ENCODE assay signal across 20 cellular contexts in genomic region chr11:126468102-126468521, GRCh38.
DNase-seq lines count a peak whose midpoint lies in the region; ATAC-seq and TF ChIP-seq lines count a peak whose summit lies in the region.
"Had no signal": no experiment of that assay in that cellular context is flagged by ENCODE, and none has a peak within 500 bp of the region (broad histone marks: within the 10 kb centered on the region; RNA-seq: fewer than 3 reads in every experiment).

No MANE protein-coding gene starts in this region.

- WGBS in heart right ventricle, 2 donors, result 51 to 68% methylated on average over 7 of the region's 7 CpGs

- CTCF ChIA-PET in OCI-LY7 (lab: Charles Lee; ENCODE audit: unreplicated experiment), result interaction anchor here (4.2 kb wide), 1 partner anchor 12 kb away, joined by 32 read pairs; no protein-coding TSS in a partner anchor

- no peaks in the 10 kb centered on the region for H3K9me2 ChIP-seq in OCI-LY7 (ENCODE audit: insufficient read depth, low read length)

- TF ChIP-seq CTCF in OCI-LY7 (conservative IDR thresholded peaks at IDR 0.05; ENCODE audit: low read length), result no peak
- TF ChIP-seq CTCF in heart right ventricle (IDR thresholded peaks at IDR 0.05), result no peak

- H4K20me1 ChIP-seq in OCI-LY7 (ENCODE audit: insufficient read depth, low read length), result no peaks in the 10 kb centered on the region

- H3K4me2 ChIP-seq in OCI-LY7 (ENCODE audit: low read length), result peak overlapping the region; percentile 74

- ATAC-seq in heart right ventricle (peak in 6 of 8 donors; percentile 11 to 57 (median 34)), HG03521 (IDR thresholded peaks at IDR 0.05; ENCODE audit: unreplicated experiment) (no peak)

- H3K4me3 ChIP-seq in OCI-LY7 (ENCODE audit: low read depth, low read length, poor library complexity, severe bottlenecking), result no peak overlapping the region
- no peak overlapping the region for H3K4me3 ChIP-seq in heart right ventricle
- H3K4me3 ChIP-seq: pancreas had no signal

- H3K36me3 ChIP-seq in OCI-LY7 (ENCODE audit: insufficient read depth, low read length) (no peaks in the 10 kb centered on the region), heart right ventricle (no peaks in the 10 kb centered on the region)
- H3K36me3 ChIP-seq: brain microvascular endothelial cell, pancreas had no signal

- no peaks in the 10 kb centered on the region for H3K79me2 ChIP-seq in OCI-LY7 (ENCODE audit: insufficient read depth, low read depth, low read length)

- POLR2A ChIA-PET in OCI-LY7 (lab: Charles Lee), result interaction anchor here (0.6 to 5.4 kb wide), 8 partner anchors 12 to 580 kb away, joined by 3 to 48 read pairs (median 4); partner anchors contain the start of gene DCPS

- intact Hi-C loops in OCI-LY7 (cut with micrococcal nuclease; ENCODE audit: unreplicated experiment) (no loop called here), heart right ventricle (cut with DNase I) (no loop called here)

- no peak overlapping the region for H2AFZ ChIP-seq in OCI-LY7 (ENCODE audit: low read length)

- H3K9me3 ChIP-seq in OCI-LY7 (ENCODE audit: low read length) (no peaks in the 10 kb centered on the region; the same call in 1 of the 2 replicates), heart right ventricle (peaks cover 0 to 5% (median 0%) of the 10 kb centered on the region in 11 donors)
- H3K9me3 ChIP-seq: pancreas had no signal

- H3K27ac ChIP-seq in OCI-LY7 (ENCODE audit: low read depth, low read length, poor library complexity, severe bottlenecking) (peak overlapping the region; percentile 89), heart right ventricle (peak overlapping the region in 1 of 10 donors; percentile 31)
- H3K27ac ChIP-seq: brain microvascular endothelial cell, C4-2B, pancreas had no signal

- no peaks in the 10 kb centered on the region for H3K27me3 ChIP-seq in heart right ventricle
- H3K27me3 ChIP-seq: brain microvascular endothelial cell, pancreas had no signal

- H3K4me1 ChIP-seq in OCI-LY7 (ENCODE audit: insufficient read depth, low read length, poor library complexity, severe bottlenecking) (peaks cover 45% of the 10 kb centered on the region), heart right ventricle (peaks cover 3 to 32% (median 18%) of the 10 kb centered on the region in 9 donors)
- H3K4me1 ChIP-seq: pancreas had no signal

- no TSS peak for BruUV-seq in OCI-LY7 (replicated peaks; lab: Mats Ljungman, UMichigan)

- DNase-seq in GDM1 (lab: John Stamatoyannopoulos, UW), result peak; percentile 86
- DNase-seq in OCI-LY7 (ENCODE audit: low spot score), result no peak
- no peak for DNase-seq in heart right ventricle
- DNase-seq in smooth muscle cell of the brain vasculature (ENCODE audit: low read depth, low spot score), result peak; percentile 35
- DNase-seq in ureter (ENCODE audit: low spot score), result no peak
- DNase-seq in cerebellar cortex (ENCODE audit: low spot score), result no peak
- DNase-seq in activated gamma-delta T cell treated with Interleukin-2 at 50 U/mL for 16 hours, result no peak
- DNase-seq: activated CD4-positive, CD25-positive, alpha-beta regulatory T cell treated with anti-CD3 and anti-CD28 coated beads, Interleukin-2, amount 50 U/mL, for 72 hours; activated naive CD4-positive, alpha-beta T cell; brain microvascular endothelial cell; DMS79 treated with DMSO at 0.1 percent for 48 hours; effector CD4-positive, alpha-beta T cell; kidney; NCI-H2171 treated with DMSO at 0.1 percent for 48 hours; NCI-H774; pancreas; small intestine; trophoblast cell had no signal

Comparison
In these comparisons a context has a peak if more than half of its experiments do, and no peak if none do; other contexts are left out.
1. DNase-seq: peak in GDM1 (single experiment) and smooth muscle cell of the brain vasculature (single experiment); none in OCI-LY7 (single experiment), heart right ventricle (0 of 2), ureter (single experiment), cerebellar cortex (single experiment) and activated gamma-delta T cell treated with Interleukin-2 at 50 U/mL for 16 hours (single experiment).